ENCODE assay signal across 8 cellular contexts in the genomic region with DNA sequence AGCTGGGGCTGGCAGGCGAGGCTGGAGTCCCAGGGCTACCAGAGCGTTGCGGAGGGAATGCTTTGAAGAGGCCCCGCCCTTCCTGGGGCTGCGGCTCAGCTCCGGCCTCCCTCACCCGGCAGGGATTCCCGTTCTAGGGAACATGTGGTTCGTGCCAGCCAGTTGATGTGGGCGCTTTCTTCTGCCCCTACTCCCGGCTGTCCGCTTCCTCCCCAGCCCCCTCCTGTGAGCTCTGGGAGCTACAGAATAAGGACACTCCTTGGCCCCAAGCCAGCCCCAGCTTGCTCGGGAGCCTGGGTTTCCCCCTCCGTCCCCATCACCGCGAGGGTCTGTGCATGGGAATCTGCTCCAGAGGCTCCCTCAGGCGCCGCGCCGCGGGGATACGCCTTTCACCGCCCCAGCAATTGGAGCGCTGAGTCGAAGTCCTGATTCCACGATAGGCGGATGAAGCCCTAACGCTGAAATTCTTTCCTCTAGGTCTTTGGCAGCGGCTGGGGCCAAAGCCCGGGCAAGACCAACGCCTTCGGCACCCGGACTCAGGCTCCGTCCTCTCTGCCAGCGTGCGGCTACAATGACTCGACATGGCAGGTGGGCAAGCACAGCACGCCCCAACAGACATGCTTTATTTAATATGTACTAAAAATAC.
DNase-seq lines count a peak whose midpoint lies in the region; ATAC-seq lines count a peak whose summit lies in the region.

No MANE protein-coding gene starts in this region.

- H2AK5ac ChIP-seq in neuronal stem cell (ENCODE audit: low read depth, low read length) = no peak overlapping the region

- H3K23ac ChIP-seq in neuronal stem cell (ENCODE audit: low read depth, low read length, poor library complexity) = peak overlapping the region; percentile 70

- H3K79me1 ChIP-seq in neuronal stem cell (ENCODE audit: low read depth, low read length) = no peaks in the 10 kb centered on the region

- H3K4me2 ChIP-seq in GM23248 (ENCODE audit: unreplicated experiment) = peak overlapping the region; percentile 92
- H3K4me2 ChIP-seq in neuronal stem cell (ENCODE audit: insufficient read depth, low read length, poor library complexity, severe bottlenecking) = peak overlapping the region; percentile 86

- H3K9me3 ChIP-seq in GM23248 (ENCODE audit: low read depth) (no peaks in the 10 kb centered on the region), neuronal stem cell (replicated peaks in 1 of 2; ENCODE audit: control insufficient read depth in 2 of 2, insufficient read depth in 1 of 2, low read depth in 1 of 2, low read length in 2 of 2) (no peaks in the 10 kb centered on the region)

- H3K4me1 ChIP-seq in GM23248 (ENCODE audit: insufficient read depth) = peaks cover 14% of the 10 kb centered on the region
- H3K4me1 ChIP-seq in neuronal stem cell (ENCODE audit: control insufficient read depth in 2 of 2, insufficient read depth in 1 of 2, low read depth in 1 of 2, low read length in 2 of 2) = peaks cover 18 to 22% of the 10 kb centered on the region in 2 donors

- peak overlapping the region; percentile 59 for H2BK15ac ChIP-seq in neuronal stem cell (ENCODE audit: low read length)

- no peak overlapping the region for H4K8ac ChIP-seq in neuronal stem cell (ENCODE audit: low read depth, low read length)

- H2BK5ac ChIP-seq in neuronal stem cell (ENCODE audit: low read length) = no peak overlapping the region

- H3K14ac ChIP-seq in neuronal stem cell (ENCODE audit: low read length) = peak overlapping the region; percentile 31

- peak overlapping the region; percentile 33 for H2BK120ac ChIP-seq in neuronal stem cell (ENCODE audit: low read depth, low read length)

- ATAC-seq in HG02678 (IDR thresholded peaks at IDR 0.05; ENCODE audit: unreplicated experiment) (no peak), HG03135 (IDR thresholded peaks at IDR 0.05; ENCODE audit: unreplicated experiment) (no peak)

- no peaks in the 10 kb centered on the region; the same call in 1 of the 2 replicates for H3K27me3 ChIP-seq in GM23248 (replicated peaks; ENCODE audit: insufficient read depth)
- H3K27me3 ChIP-seq in neuronal stem cell (ENCODE audit: control insufficient read depth in 3 of 3, insufficient read depth in 3 of 3, low read depth in 1 of 3, low read length in 3 of 3) = peaks cover 0 to 28% (median 7%) of the 10 kb centered on the region in 3 experiments

- no peaks in the 10 kb centered on the region for H3K9me2 ChIP-seq in GM23248 (ENCODE audit: insufficient read depth)

- in situ Hi-C loops in GM23248 (cut with MboI) = no loop called here

- 7 to 9% methylated on average over 35 to 38 of the region's 38 CpGs for WGBS in GM23248 (ENCODE audit: low coverage in 1 of 2, low lambda C conversion rate in 2 of 2, missing lambda C conversion rate in 2 of 2), 2 experiments
- no CpG with 5 or more reads among the region's 38 CpGs for WGBS in neuronal stem cell (ENCODE audit: extremely low coverage in 2 of 2, insufficient read length in 2 of 2, insufficient replicate concordance in 1 of 2), 2 donors

- no peak overlapping the region for H3K4ac ChIP-seq in neuronal stem cell (ENCODE audit: low read length)

- no peaks in the 10 kb centered on the region for H4K20me1 ChIP-seq in GM23248 (ENCODE audit: insufficient read depth)

- H3K36me3 ChIP-seq in GM23248 (ENCODE audit: low read depth) (no peaks in the 10 kb centered on the region), neuronal stem cell (replicated peaks in 1 of 2; ENCODE audit: control insufficient read depth in 2 of 2, insufficient read depth in 2 of 2, low read length in 2 of 2) (no peaks in the 10 kb centered on the region)

- H3K27ac ChIP-seq in GM23248 (no peak overlapping the region), neuronal stem cell (replicated peaks; ENCODE audit: low read length) (peak overlapping the region; percentile 28)

- no peak overlapping the region for H4K91ac ChIP-seq in neuronal stem cell (ENCODE audit: low read depth, low read length, poor library complexity)

- peaks cover 14% of the 10 kb centered on the region; the same call in 1 of the 2 replicates for H3F3A ChIP-seq in GM23248 (ENCODE audit: insufficient read depth)

- H3K9ac ChIP-seq in GM23248 = peak overlapping the region; percentile 60
- no peak overlapping the region for H3K9ac ChIP-seq in neuronal stem cell (ENCODE audit: low read depth, low read length, poor library complexity)

- H2AFZ ChIP-seq in GM23248 = peak overlapping the region; percentile 90
- peak overlapping the region; percentile 96 for H2AFZ ChIP-seq in neuronal stem cell (ENCODE audit: low read length)

- H2BK12ac ChIP-seq in neuronal stem cell (ENCODE audit: low read length) = peak overlapping the region; percentile 93

- H3K79me2 ChIP-seq in GM23248 (ENCODE audit: insufficient read depth) = no peaks in the 10 kb centered on the region

- peak; percentile 84 for DNase-seq in GM23248
- DNase-seq in SW480 (ENCODE audit: low spot score) = peak; percentile 96
- peak; percentile 64 for DNase-seq in glomerular visceral epithelial cell (ENCODE audit: extremely low spot score)
- DNase-seq in neuronal stem cell (ENCODE audit: low spot score) = peak; percentile 58
- no peak for DNase-seq in NCI-H1930 (lab: John Stamatoyannopoulos, UW)
- no peak for DNase-seq in activated CD8-positive, alpha-beta memory T cell treated with anti-CD3 and anti-CD28 coated beads, Interleukin-2, amount 50 U/mL, for 4 hours

- peak overlapping the region; percentile 92 for H3K18ac ChIP-seq in neuronal stem cell (ENCODE audit: low read length)

- H3K4me3 ChIP-seq in GM23248 (peak overlapping the region; percentile 74), neuronal stem cell (ENCODE audit: low read length in 2 of 2) (peak overlapping the region; percentile 33 to 72)

Comparison
In these comparisons a context has a peak if more than half of its experiments do, and no peak if none do; other contexts are left out.
1. DNase-seq: peak in GM23248 (single experiment), SW480 (single experiment), glomerular visceral epithelial cell (single experiment) and neuronal stem cell (single experiment); none in NCI-H1930 (0 of 2) and activated CD8-positive, alpha-beta memory T cell treated with anti-CD3 and anti-CD28 coated beads, Interleukin-2, amount 50 U/mL, for 4 hours (single experiment).